ENCODE assay signal across 8 cellular contexts in genomic region chr5:35777358-35778087, GRCh38.
A peak's percentile ranks its signal among the peaks of the same experiment; 100 is the strongest.
DNase-seq lines count a peak whose midpoint lies in the region; ATAC-seq and TF ChIP-seq lines count a peak whose summit lies in the region.

No MANE protein-coding gene starts in this region.

- no peaks in the 10 kb centered on the region for H3K9me3 ChIP-seq in WERI-Rb-1 (ENCODE audit: severe bottlenecking)

- ATAC-seq in HG02885 (IDR thresholded peaks at IDR 0.05; ENCODE audit: poor library complexity, unreplicated experiment) (peak; percentile 72), HG02623 (IDR thresholded peaks at IDR 0.05; ENCODE audit: unreplicated experiment) (no peak)

- no peak overlapping the region for H3K4me3 ChIP-seq in WERI-Rb-1 (ENCODE audit: low read depth, low read length)

- no peak overlapping the region for H3K27ac ChIP-seq in WERI-Rb-1

- peak; percentile 40; the same call in 1 of the 2 replicates for TF ChIP-seq CTCF in WERI-Rb-1 (IDR thresholded peaks at IDR 0.05; ENCODE audit: low read depth, low read length)

- in situ Hi-C loops in T47D (cut with HindIII; ENCODE audit: low pct_unique_long_range_greater_than_20kb, low sequenced_read_pairs), result no loop called here

- no peaks in the 10 kb centered on the region for H3K36me3 ChIP-seq in WERI-Rb-1

- peaks cover 80% of the 10 kb centered on the region for H3K27me3 ChIP-seq in WERI-Rb-1 (ENCODE audit: insufficient read depth, low read depth, severe bottlenecking)

- DNase-seq in DMS 273 treated with DMSO at 0.1 percent for 48 hours (lab: John Stamatoyannopoulos, UW), result peak; percentile 67
- peak; percentile 43 for DNase-seq in NCI-H226
- DNase-seq in WERI-Rb-1, result peak; percentile 62
- DNase-seq in T47D (ENCODE audit: low read depth in 1 of 2, low spot score in 1 of 2), result peak; percentile 18 to 83
- peak; percentile 70 for DNase-seq in kidney glomerular epithelial cell (lab: John Stamatoyannopoulos, UW)
- DNase-seq in stimulated activated CD4-positive, alpha-beta T cell treated with anti-CD3 and anti-CD28 coated beads, Interleukin-4, amount 100 ng/mL, for 24 hours, result peak; percentile 84
